10 cellular contexts compared by ENCODE assay signal in the genomic region with DNA sequence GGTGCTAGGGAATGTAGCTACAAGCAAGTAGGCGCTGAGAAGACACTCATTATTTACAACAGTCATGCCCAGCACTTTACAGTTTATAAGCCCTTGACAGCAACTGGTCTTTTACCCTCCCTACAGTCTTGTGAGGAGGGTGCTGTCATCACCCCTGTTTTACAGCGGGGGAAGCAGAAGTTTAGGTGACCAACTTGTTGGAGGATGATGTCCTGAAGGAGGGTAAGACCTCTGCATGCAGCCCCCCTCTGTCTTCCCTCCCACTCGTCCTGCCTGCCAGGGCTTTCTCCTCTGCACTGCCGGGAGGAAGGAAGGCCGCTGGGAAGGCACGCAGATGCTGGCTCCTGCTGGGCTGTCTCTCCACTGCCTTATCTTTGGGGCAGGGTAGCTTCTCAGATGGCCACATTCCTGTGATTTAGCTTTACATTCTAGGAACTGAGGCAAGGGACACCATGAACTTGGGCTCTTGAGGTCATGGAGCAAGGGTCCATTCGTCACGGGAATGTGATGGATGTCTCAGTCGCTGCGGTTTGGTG. TPM values are rescaled to one million over a fixed set of nuclear protein-coding genes. Genes with fewer than 3 reads are reported as not detected.
DNase-seq lines count a peak whose midpoint lies in the region; TF ChIP-seq lines count a peak whose summit lies in the region.
"Had no signal": no experiment of that assay in that cellular context is flagged by ENCODE, and none has a peak within 500 bp of the region (broad histone marks: within the 10 kb centered on the region; RNA-seq: fewer than 3 reads in every experiment).

No MANE protein-coding gene starts in this region.

- 78 to 86% methylated on average over 10 of the region's 10 CpGs for WGBS in sigmoid colon, 2 donors

- TF ChIP-seq POLR2A in sigmoid colon (IDR thresholded peaks at IDR 0.05) = no peak

- TF ChIP-seq EP300 in sigmoid colon (IDR thresholded peaks at IDR 0.05) = no peak

- no peak for TF ChIP-seq CTCF in left ventricle myocardium inferior (IDR thresholded peaks at IDR 0.05; ENCODE audit: borderline replicate concordance)
- TF ChIP-seq CTCF in sigmoid colon (IDR thresholded peaks at IDR 0.05) = no peak

- H3K27ac ChIP-seq in left ventricle myocardium inferior (replicated peaks) = peak overlapping the region; percentile 93
- peak overlapping the region; percentile 82 to 88 (median 86) for H3K27ac ChIP-seq in sigmoid colon

- intact Hi-C loops in left ventricle myocardium inferior (cut with micrococcal nuclease) = no loop called here
- intact Hi-C loops in sigmoid colon (cut with DNase I) = loop anchor here (2.0 to 5.0 kb wide), 3 partner anchors 39 to 91 kb away; no protein-coding TSS in a partner anchor

- DNase-seq in EH (ENCODE audit: low read depth) (peak; percentile 52), amniotic epithelial cell (ENCODE audit: low read depth) (peak; percentile 74), left ventricle myocardium inferior (no peak), sigmoid colon (peak; percentile 72), UCSD-AML1 (lab: John Stamatoyannopoulos, UW; ENCODE audit: unreplicated experiment) (no peak), OCI-M1 (lab: John Stamatoyannopoulos, UW) (no peak), C1 segment of cervical spinal cord (lab: John Stamatoyannopoulos, UW) (no peak)
- no peak for DNase-seq in activated CD8-positive, alpha-beta memory T cell treated with anti-CD3 and anti-CD28 coated beads, Interleukin-2, amount 50 U/mL, for 4 hours
- DNase-seq: NCI-H69 had no signal

- H3K4me3 ChIP-seq in left ventricle myocardium inferior (peak overlapping the region; percentile 78), sigmoid colon (peak overlapping the region; percentile 50 to 71 (median 62))

- peaks cover 40% of the 10 kb centered on the region for H3K9me3 ChIP-seq in left ventricle myocardium inferior (replicated peaks)
- H3K9me3 ChIP-seq in sigmoid colon = peaks cover 0 to 15% (median 3%) of the 10 kb centered on the region in 4 donors

- peaks cover 19% of the 10 kb centered on the region for H3K36me3 ChIP-seq in left ventricle myocardium inferior
- H3K36me3 ChIP-seq in sigmoid colon = peaks cover 0 to 12% (median 0%) of the 10 kb centered on the region in 4 donors

- H3K27me3 ChIP-seq in left ventricle myocardium inferior (ENCODE audit: low read depth) = no peaks in the 10 kb centered on the region
- H3K27me3 ChIP-seq in sigmoid colon = no peaks in the 10 kb centered on the region

- H3K4me1 ChIP-seq in left ventricle myocardium inferior = peaks cover 38% of the 10 kb centered on the region
- H3K4me1 ChIP-seq in sigmoid colon = peaks cover 0 to 18% (median 6%) of the 10 kb centered on the region in 4 donors

RNA-seq across cellular contexts. Expression of gene IL1R1, which starts 1.0 kb away (rescaled TPM):
- total RNA-seq in left ventricle myocardium inferior (22.6 TPM), sigmoid colon (100 to 1,000 TPM in 1 of 4 donors, 10 to 100 TPM in 3; 41.0 to 144 (median 50.7) TPM)
- 10 to 100 TPM; 14.6 to 43.2 (median 34.9) TPM for polyA plus RNA-seq in sigmoid colon
- polyA plus RNA-seq: neural cell had no signal

RNA-seq across cellular contexts. Expression of gene IL1RL2, which starts 43.3 kb away (rescaled TPM):
- total RNA-seq in left ventricle myocardium inferior (0.30 TPM), sigmoid colon (under 1 TPM in 1 of 4 donors, not detected in 3; 0.27 TPM)
- polyA plus RNA-seq in sigmoid colon = under 1 TPM in 2 of 3 donors, not detected in 1; 0.60 to 0.90 TPM
- polyA plus RNA-seq: neural cell had no signal

Comparison
In these comparisons a context has a peak if more than half of its experiments do, and no peak if none do; other contexts are left out.
1. DNase-seq: peak in EH (single experiment), amniotic epithelial cell (single experiment) and sigmoid colon (single experiment); none in left ventricle myocardium inferior (single experiment), activated CD8-positive, alpha-beta memory T cell treated with anti-CD3 and anti-CD28 coated beads, Interleukin-2, amount 50 U/mL, for 4 hours (single experiment), UCSD-AML1 (single experiment), OCI-M1 (single experiment) and C1 segment of cervical spinal cord (0 of 14).